15 cellular contexts compared by ENCODE assay signal in genomic region chrX:11386812-11387211, GRCh38.
"Had no signal": no experiment of that assay in that cellular context is flagged by ENCODE, and none has a peak within 500 bp of the region (broad histone marks: within the 10 kb centered on the region; RNA-seq: fewer than 3 reads in every experiment).

No MANE protein-coding gene starts in this region.

- DNase-seq: activated CD4-positive, alpha-beta T cell treated with anti-CD3 and anti-CD28 coated beads, Interleukin-2, amount 10 ng/mL, durations not matched to agents 24 days and 14 days; activated naive CD4-positive, alpha-beta T cell; caudate nucleus; cortex of kidney; effector memory CD8-positive, alpha-beta T cell; hypothalamus; nephron progenitor cell; right lobe of liver; stimulated activated CD4-positive, alpha-beta T cell treated with anti-CD3 and anti-CD28 coated beads, Interleukin-2, amount 100 ng/mL, for 24 hours; stimulated activated naive CD4-positive, alpha-beta T cell; T-helper 17 cell had no signal

- H3K9me3 Mint-ChIP-seq: activated CD4-positive, alpha-beta T cell treated with anti-CD3 and anti-CD28 coated beads, Interleukin-2, amount 10 ng/mL, durations not matched to agents 24 days and 14 days; activated T-helper 1 cell treated with anti-CD3 and anti-CD28 coated beads, Interleukin-12 subunit alpha, Interleukin-12 subunit beta, Interleukin-2, Interleukin-4 antibody, amounts not matched to agents 30 ng/mL and 10 ng/mL and 1 ng/mL, durations not matched to agents 14 hours and 24 hours and 36 hours; effector memory CD8-positive, alpha-beta T cell; WTC11 had no signal

- H3K36me3 Mint-ChIP-seq: WTC11 had no signal

- H3K4me1 Mint-ChIP-seq: activated CD4-positive, alpha-beta T cell treated with anti-CD3 and anti-CD28 coated beads, Interleukin-2, amount 10 ng/mL, durations not matched to agents 24 days and 14 days; nephron progenitor cell; T-helper 17 cell; WTC11 had no signal

- H3K27ac ChIP-seq: right lobe of liver had no signal

- H3K36me3 ChIP-seq: right lobe of liver had no signal

- H3K4me1 ChIP-seq: right lobe of liver had no signal

- H3K4me3 Mint-ChIP-seq: activated CD4-positive, alpha-beta T cell treated with anti-CD3 and anti-CD28 coated beads, Interleukin-2, amount 10 ng/mL, durations not matched to agents 24 days and 14 days; activated T-helper 1 cell treated with anti-CD3 and anti-CD28 coated beads, Interleukin-12 subunit alpha, Interleukin-12 subunit beta, Interleukin-2, Interleukin-4 antibody, amounts not matched to agents 30 ng/mL and 10 ng/mL and 1 ng/mL, durations not matched to agents 14 hours and 24 hours and 36 hours; effector memory CD8-positive, alpha-beta T cell; nephron progenitor cell; T-helper 17 cell; WTC11 had no signal

- H3K27ac Mint-ChIP-seq: activated CD4-positive, alpha-beta T cell treated with anti-CD3 and anti-CD28 coated beads, Interleukin-2, amount 10 ng/mL, durations not matched to agents 24 days and 14 days; activated T-helper 1 cell treated with anti-CD3 and anti-CD28 coated beads, Interleukin-12 subunit alpha, Interleukin-12 subunit beta, Interleukin-2, Interleukin-4 antibody, amounts not matched to agents 30 ng/mL and 10 ng/mL and 1 ng/mL, durations not matched to agents 14 hours and 24 hours and 36 hours; effector memory CD8-positive, alpha-beta T cell; nephron progenitor cell; T-helper 17 cell; WTC11 had no signal

- ATAC-seq: effector memory CD8-positive, alpha-beta T cell; right lobe of liver; T-helper 17 cell; WTC11 had no signal

- H3K9me3 ChIP-seq: psoas muscle, right lobe of liver had no signal

- H3K27me3 Mint-ChIP-seq: activated CD4-positive, alpha-beta T cell treated with anti-CD3 and anti-CD28 coated beads, Interleukin-2, amount 10 ng/mL, durations not matched to agents 24 days and 14 days; effector memory CD8-positive, alpha-beta T cell; T-helper 17 cell had no signal

- H3K27me3 ChIP-seq: right lobe of liver had no signal

- H3K4me3 ChIP-seq: lung, psoas muscle, right lobe of liver had no signal
